Comparison of ENCODE assay signal across 12 cellular contexts in the genomic region with DNA sequence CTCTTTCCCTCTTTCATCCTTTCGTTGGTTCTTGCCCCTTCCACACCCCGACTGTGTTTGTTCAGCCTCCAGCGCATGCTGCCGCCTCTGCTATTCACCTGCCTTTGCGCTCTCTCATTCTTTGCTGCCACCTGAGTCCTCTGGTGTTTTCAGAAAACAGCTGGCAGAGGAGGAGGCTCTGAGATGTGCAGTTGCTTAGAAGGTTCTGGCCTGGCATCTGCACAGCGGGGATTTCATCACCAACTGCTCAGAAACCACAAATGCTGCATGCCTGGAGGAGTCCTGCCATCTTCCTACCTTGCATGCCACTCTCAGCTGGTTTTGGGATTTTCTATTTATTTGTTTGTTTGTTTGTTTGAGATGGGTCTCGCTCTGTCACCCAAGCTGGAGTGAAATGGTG. TPM values are rescaled to one million over a fixed set of nuclear protein-coding genes. Genes with fewer than 3 reads are reported as not detected.
DNase-seq lines count a peak whose midpoint lies in the region; ATAC-seq, FAIRE-seq and TF ChIP-seq lines count a peak whose summit lies in the region.
"Had no signal": no experiment of that assay in that cellular context is flagged by ENCODE, and none has a peak within 500 bp of the region (broad histone marks: within the 10 kb centered on the region; RNA-seq: fewer than 3 reads in every experiment).

No MANE protein-coding gene starts in this region.

- peak overlapping the region; percentile 36 for H3K27ac Mint-ChIP-seq in activated CD8-positive, alpha-beta T cell treated with anti-CD3 and anti-CD28 coated beads, Interleukin-2, amount 10 ng/mL, durations not matched to agents 7 days and 5 days
- no peak overlapping the region for H3K27ac Mint-ChIP-seq in CD4-positive, alpha-beta T cell

- no peak for TF ChIP-seq RAD21 in IMR-90 (IDR thresholded peaks at IDR 0.05; ENCODE audit: low read length)

- intact Hi-C loops in IMR-90 (cut with micrococcal nuclease): no loop called here
- intact Hi-C loops in CD4-positive, alpha-beta T cell (cut with DNase I, micrococcal nuclease): no loop called here

- DNase-seq in NCI-H2171 treated with DMSO at 0.1 percent for 48 hours (lab: John Stamatoyannopoulos, UW) (peak; percentile 18), NCI-H2171 (lab: John Stamatoyannopoulos, UW) (no peak), IMR-90 (no peak), mesenchymal stem cell (no peak), GM12891 (ENCODE audit: insufficient read length, low spot score) (no peak), SKM-1 (lab: John Stamatoyannopoulos, UW; ENCODE audit: unreplicated experiment) (no peak)
- DNase-seq in activated CD8-positive, alpha-beta T cell treated with anti-CD3 and anti-CD28 coated beads, Interleukin-2, amount 10 ng/mL, durations not matched to agents 7 days and 5 days: no peak
- DNase-seq in CD4-positive, alpha-beta T cell: no peak
- DNase-seq: KBM-7, mucosa of descending colon had no signal

- peaks cover 5% of the 10 kb centered on the region; the same call in 1 of the 2 replicates for H3K9me1 ChIP-seq in IMR-90 (ENCODE audit: insufficient read depth, low read length)

- CTCF ChIA-PET in IMR-90 (lab: Yijun Ruan, JAX): interaction anchor here (0.6 to 1.5 kb wide), 2 partner anchors 12 to 324 kb away, joined by 3 read pairs; no protein-coding TSS in a partner anchor
- CTCF ChIA-PET in activated CD8-positive, alpha-beta T cell treated with anti-CD3 and anti-CD28 coated beads, Interleukin-2, amount 10 ng/mL, durations not matched to agents 7 days and 5 days (lab: Charles Lee): interaction anchor here (0.8 to 2.4 kb wide), 3 partner anchors 16 to 549 kb away, joined by 3 to 8 read pairs (median 6); no protein-coding TSS in a partner anchor
- CTCF ChIA-PET in CD4-positive, alpha-beta T cell (lab: Charles Lee): no interaction called here

- no peaks in the 10 kb centered on the region for H3K9me3 Mint-ChIP-seq in activated CD8-positive, alpha-beta T cell treated with anti-CD3 and anti-CD28 coated beads, Interleukin-2, amount 10 ng/mL, durations not matched to agents 7 days and 5 days (ENCODE audit: insufficient read depth)
- no peaks in the 10 kb centered on the region for H3K9me3 Mint-ChIP-seq in CD4-positive, alpha-beta T cell

- POLR2A ChIA-PET in IMR-90 (lab: Charles Lee; ENCODE audit: unreplicated experiment): no interaction called here
- POLR2A ChIA-PET in activated CD8-positive, alpha-beta T cell treated with anti-CD3 and anti-CD28 coated beads, Interleukin-2, amount 10 ng/mL, durations not matched to agents 7 days and 5 days (lab: Charles Lee): no interaction called here
- POLR2A ChIA-PET in CD4-positive, alpha-beta T cell (lab: Charles Lee): no interaction called here

- H3K4me1 Mint-ChIP-seq in activated CD8-positive, alpha-beta T cell treated with anti-CD3 and anti-CD28 coated beads, Interleukin-2, amount 10 ng/mL, durations not matched to agents 7 days and 5 days (ENCODE audit: low read depth): peaks cover 14% of the 10 kb centered on the region
- H3K4me1 Mint-ChIP-seq in CD4-positive, alpha-beta T cell (ENCODE audit: low read depth): peaks cover 6% of the 10 kb centered on the region

- H3K79me1 ChIP-seq in IMR-90 (ENCODE audit: low read depth in 1 of 2, low read length in 2 of 2) (no peaks in the 10 kb centered on the region), mesenchymal stem cell (replicated peaks; ENCODE audit: low read length, poor library complexity, severe bottlenecking) (no peaks in the 10 kb centered on the region)

- H2AK5ac ChIP-seq in IMR-90 (ENCODE audit: low read depth, low read length) (peak overlapping the region; percentile 27; the same call in 1 of the 2 replicates), mesenchymal stem cell (ENCODE audit: low read length, severe bottlenecking) (peak overlapping the region; percentile 27)

- no peak overlapping the region for H4K5ac ChIP-seq in IMR-90 (ENCODE audit: low read depth, low read length)

- no peak overlapping the region for H3K9ac ChIP-seq in IMR-90 (ENCODE audit: low read depth, low read length)
- H3K9ac ChIP-seq in mesenchymal stem cell (ENCODE audit: low read length): no peak overlapping the region

- H4K8ac ChIP-seq in IMR-90 (ENCODE audit: low read depth in 2 of 2, low read length in 2 of 2) (peak overlapping the region in 1 of 2 experiments; percentile 26; a peak in 1 of 4 replicates), mesenchymal stem cell (ENCODE audit: low read length) (peak overlapping the region; percentile 29)

- H3K27me3 ChIP-seq in IMR-90 (ENCODE audit: control insufficient read depth, insufficient read depth, low read length): no peaks in the 10 kb centered on the region
- no peaks in the 10 kb centered on the region for H3K27me3 ChIP-seq in mesenchymal stem cell (ENCODE audit: control insufficient read depth in 1 of 2, insufficient read depth in 1 of 2, low read length in 2 of 2)
- H3K27me3 ChIP-seq in CD4-positive, alpha-beta T cell (ENCODE audit: control insufficient read depth, insufficient read depth, low read length): no peaks in the 10 kb centered on the region

- H3K4me2 ChIP-seq in IMR-90 (ENCODE audit: low read depth, low read length) (no peak overlapping the region), mesenchymal stem cell (ENCODE audit: low read length, poor library complexity, severe bottlenecking) (no peak overlapping the region)

- H3K4me3 ChIP-seq in IMR-90 (ENCODE audit: insufficient read depth, low read depth, low read length) (no peak overlapping the region), mesenchymal stem cell (ENCODE audit: insufficient read depth in 1 of 2, low read depth in 1 of 2, low read length in 2 of 2) (no peak overlapping the region)
- H3K4me3 ChIP-seq: mucosa of descending colon had no signal

- H2BK120ac ChIP-seq in IMR-90 (ENCODE audit: low read depth, low read length) (peak overlapping the region; percentile 49; the same call in 1 of the 2 replicates), mesenchymal stem cell (ENCODE audit: low read depth, low read length) (no peak overlapping the region)

- H3K4me3 Mint-ChIP-seq in activated CD8-positive, alpha-beta T cell treated with anti-CD3 and anti-CD28 coated beads, Interleukin-2, amount 10 ng/mL, durations not matched to agents 7 days and 5 days: no peak overlapping the region
- no peak overlapping the region for H3K4me3 Mint-ChIP-seq in CD4-positive, alpha-beta T cell

- no peak overlapping the region for H2AFZ ChIP-seq in IMR-90 (replicated peaks; ENCODE audit: low read length, poor library complexity)
- no peak overlapping the region for H2AFZ ChIP-seq in mesenchymal stem cell (ENCODE audit: low read depth, low read length)

- H3K14ac ChIP-seq in IMR-90 (replicated peaks; ENCODE audit: low read depth, low read length) (0 out of 2 replicates have a peak overlapping the region, but pooled peaks have one; percentile 14), mesenchymal stem cell (ENCODE audit: low read length in 2 of 2) (no peak overlapping the region)

- no peaks in the 10 kb centered on the region for H3K36me3 Mint-ChIP-seq in activated CD8-positive, alpha-beta T cell treated with anti-CD3 and anti-CD28 coated beads, Interleukin-2, amount 10 ng/mL, durations not matched to agents 7 days and 5 days (ENCODE audit: low read depth)
- H3K36me3 Mint-ChIP-seq in CD4-positive, alpha-beta T cell (ENCODE audit: low read depth): no peaks in the 10 kb centered on the region

- no peak for FAIRE-seq in GM12891 (lab: Jason Lieb, UNC)

- H3K4ac ChIP-seq in IMR-90 (ENCODE audit: low read depth, low read length): peak overlapping the region; percentile 31; the same call in 1 of the 2 replicates
- no peak overlapping the region for H3K4ac ChIP-seq in mesenchymal stem cell (ENCODE audit: low read depth in 1 of 2, low read length in 2 of 2)

- no peak for TF ChIP-seq CTCF in IMR-90 (conservative IDR thresholded peaks at IDR 0.05; ENCODE audit: low read depth, low read length)
- no peak for TF ChIP-seq CTCF in CD4-positive, alpha-beta T cell (IDR thresholded peaks at IDR 0.05)

- H3K36me3 ChIP-seq in IMR-90 (ENCODE audit: control insufficient read depth, insufficient read depth, low read length): no peaks in the 10 kb centered on the region
- no peaks in the 10 kb centered on the region for H3K36me3 ChIP-seq in mesenchymal stem cell (ENCODE audit: control insufficient read depth in 1 of 2, insufficient read depth in 2 of 2, low read depth in 1 of 2, low read length in 2 of 2)

- no peak for TF ChIP-seq POLR2A in IMR-90 (IDR thresholded peaks at IDR 0.05; ENCODE audit: low read depth, low read length)
- TF ChIP-seq POLR2A in GM12891 (IDR thresholded peaks at IDR 0.05; ENCODE audit: low read depth, low read length): no peak

- H2BK15ac ChIP-seq in IMR-90 (ENCODE audit: low read depth, low read length) (no peak overlapping the region; the same call in 2 of the 3 replicates), mesenchymal stem cell (ENCODE audit: low read depth, poor library complexity, severe bottlenecking) (no peak overlapping the region)

- H3K56ac ChIP-seq in IMR-90 (ENCODE audit: extremely low read depth, insufficient read depth, low read length): no peak overlapping the region

- peak overlapping the region; percentile 60; the same call in 1 of the 2 replicates for H2BK20ac ChIP-seq in IMR-90 (ENCODE audit: low read depth, low read length)

- H3K27ac ChIP-seq in IMR-90 (ENCODE audit: insufficient read depth, low read length): no peak overlapping the region
- H3K27ac ChIP-seq in mesenchymal stem cell (ENCODE audit: low read length, poor library complexity, severe bottlenecking): no peak overlapping the region
- H3K27ac ChIP-seq in CD4-positive, alpha-beta T cell (ENCODE audit: low read depth, low read length): no peak overlapping the region

- H3K9me3 ChIP-seq in IMR-90 (ENCODE audit: control insufficient read depth, insufficient read depth, low read length): peaks cover 2% of the 10 kb centered on the region; the same call in 1 of the 2 replicates
- H3K9me3 ChIP-seq in mesenchymal stem cell (ENCODE audit: control insufficient read depth, low read length): no peaks in the 10 kb centered on the region
- no peaks in the 10 kb centered on the region for H3K9me3 ChIP-seq in CD4-positive, alpha-beta T cell (ENCODE audit: control insufficient read depth, low read length)
- H3K9me3 ChIP-seq: mucosa of descending colon had no signal

- no peaks in the 10 kb centered on the region for H4K20me1 ChIP-seq in IMR-90 (ENCODE audit: insufficient read depth, low read length)

- dilution Hi-C loops in IMR-90 (cut with HindIII; ENCODE audit: low sequenced_read_pairs, unreplicated experiment): no loop called here

- H3K4me1 ChIP-seq in IMR-90 (ENCODE audit: control insufficient read depth, insufficient read depth, low read length) (peaks cover 13% of the 10 kb centered on the region), mesenchymal stem cell (ENCODE audit: control insufficient read depth, insufficient read depth, low read depth, low read length) (peaks cover 7% of the 10 kb centered on the region)

- in situ Hi-C loops in IMR-90 (cut with MboI; ENCODE audit: low sequenced_read_pairs): no loop called here

- H3K27me3 Mint-ChIP-seq in activated CD8-positive, alpha-beta T cell treated with anti-CD3 and anti-CD28 coated beads, Interleukin-2, amount 10 ng/mL, durations not matched to agents 7 days and 5 days (ENCODE audit: low read depth): no peaks in the 10 kb centered on the region
- no peaks in the 10 kb centered on the region for H3K27me3 Mint-ChIP-seq in CD4-positive, alpha-beta T cell

- no CpG with 5 or more reads among the region's 7 CpGs for WGBS in IMR-90 (ENCODE audit: extremely low coverage in 2 of 2, insufficient read length in 1 of 2), 2 experiments
- 96% methylated on average over 6 of the region's 7 CpGs for WGBS in mesenchymal stem cell

- H3K18ac ChIP-seq in IMR-90 (ENCODE audit: low read depth, low read length): 0 out of 2 replicates have a peak overlapping the region, but pooled peaks have one; percentile 40
- peak overlapping the region in 1 of 2 experiments; percentile 63 for H3K18ac ChIP-seq in mesenchymal stem cell (ENCODE audit: low read depth in 1 of 2, low read length in 2 of 2)

- H2AK9ac ChIP-seq in IMR-90 (replicated peaks; ENCODE audit: low read depth, low read length, poor library complexity): peak overlapping the region; percentile 56

- no TSS peak for BruUV-seq in IMR-90 (replicated peaks; lab: Mats Ljungman, UMichigan)

- peak overlapping the region in 1 of 2 experiments; percentile 50 for H2BK12ac ChIP-seq in mesenchymal stem cell (ENCODE audit: low read length in 2 of 2)

- H4K91ac ChIP-seq in IMR-90 (ENCODE audit: insufficient read depth, low read depth, low read length) (no peak overlapping the region), mesenchymal stem cell (ENCODE audit: low read length) (no peak overlapping the region)

- H3K23ac ChIP-seq in IMR-90 (ENCODE audit: low read depth, low read length) (no peak overlapping the region), mesenchymal stem cell (ENCODE audit: low read length in 2 of 2) (no peak overlapping the region)

- H2BK5ac ChIP-seq in IMR-90 (ENCODE audit: low read depth, low read length, poor library complexity, severe bottlenecking) (peak overlapping the region; percentile 25), mesenchymal stem cell (ENCODE audit: low read depth, low read length, poor library complexity, severe bottlenecking) (no peak overlapping the region)

- ATAC-seq in IMR-90 (ENCODE audit: low read depth): no peak
- ATAC-seq in activated CD8-positive, alpha-beta T cell treated with anti-CD3 and anti-CD28 coated beads, Interleukin-2, amount 10 ng/mL, durations not matched to agents 7 days and 5 days: no peak
- no peak for ATAC-seq in CD4-positive, alpha-beta T cell (ENCODE audit: poor library complexity)

RNA-seq across cellular contexts. Expression of a gene that starts 39.2 kb away (rescaled TPM):
- total RNA-seq in IMR-90 (2012; rRNA removed): not detected in 2 replicates
- not detected in 2 replicates for polyA plus RNA-seq in IMR-90 (2012; rRNA removed)
- polyA plus RNA-seq in IMR-90 (2012; cell fraction: cytosol; rRNA removed): 0.03 TPM in 1 of 2 replicates, not detected in the other
- 0.10 TPM in 1 of 2 replicates, not detected in the other for polyA plus RNA-seq in IMR-90 (2012; cell fraction: nucleus; rRNA removed; ENCODE audit: low replicate concordance)
- total RNA-seq in activated CD8-positive, alpha-beta T cell treated with anti-CD3 and anti-CD28 coated beads, Interleukin-2, amount 10 ng/mL, durations not matched to agents 7 days and 5 days: not detected
- 0.10 TPM for polyA plus RNA-seq in mesenchymal stem cell (2013, experiment 1 of 2)
- polyA plus RNA-seq in mesenchymal stem cell (2013, experiment 2 of 2): not detected
- polyA plus RNA-seq in GM12891 (2012; ENCODE audit: low read depth, missing spikeins): 0.17 TPM
- total RNA-seq in CD4-positive, alpha-beta T cell: not detected
- total RNA-seq: A673, mucosa of descending colon, temporal lobe had no signal
